1 cellular context compared by ENCODE assay signal in genomic region chr12:95960241-95960640, GRCh38.
A peak's percentile ranks its signal among the peaks of the same experiment; 100 is the strongest.
TF ChIP-seq lines count a peak whose summit lies in the region.

No MANE protein-coding gene starts in this region.

TF ChIP-seq in GM12878, 131 proteins besides CTCF, POLR2A, EP300 and RAD21:
- TF ChIP-seq ATF7 (IDR thresholded peaks at IDR 0.05; ENCODE audit: low read depth) (0 out of 2 replicates have a peak, but pooled peaks have one; percentile 19), MXI1 (IDR thresholded peaks at IDR 0.05; ENCODE audit: low read depth, low read length) (no peak)
